8 cellular contexts compared by ENCODE assay signal in genomic region chr1:42680921-42681683, GRCh38. TPM values are rescaled to one million over a fixed set of nuclear protein-coding genes. Genes with fewer than 3 reads are reported as not detected.
DNase-seq lines count a peak whose midpoint lies in the region; ATAC-seq, FAIRE-seq and TF ChIP-seq lines count a peak whose summit lies in the region.

No MANE protein-coding gene starts in this region.

- H3K36me3 ChIP-seq in SJSA1, result peaks cover 33% of the 10 kb centered on the region
- H3K36me3 ChIP-seq in upper lobe of right lung, result peaks cover 10% of the 10 kb centered on the region

- H3K4me3 Mint-ChIP-seq in memory B cell, result peak overlapping the region; percentile 93

- H3K27ac Mint-ChIP-seq in memory B cell, result peak overlapping the region; percentile 96

- H3K4me3 ChIP-seq in SJSA1, result peak overlapping the region; percentile 94
- peak overlapping the region; percentile 79 for H3K4me3 ChIP-seq in upper lobe of right lung

- no peaks in the 10 kb centered on the region for H3K27me3 Mint-ChIP-seq in memory B cell

- H3K27ac ChIP-seq in SJSA1, result peak overlapping the region; percentile 72; the same call in 1 of the 2 replicates
- H3K27ac ChIP-seq in cingulate gyrus (ENCODE audit: low read depth, low read length), result peak overlapping the region; percentile 74
- peak overlapping the region; percentile 94 for H3K27ac ChIP-seq in upper lobe of right lung

- TF ChIP-seq CTCF in upper lobe of right lung (IDR thresholded peaks at IDR 0.05), result peak; percentile 7

- H3K9me3 Mint-ChIP-seq in memory B cell, result no peaks in the 10 kb centered on the region

- H3K4me1 ChIP-seq in SJSA1 (replicated peaks), result peaks cover 24% of the 10 kb centered on the region
- H3K4me1 ChIP-seq in upper lobe of right lung, result peaks cover 39% of the 10 kb centered on the region

- intact Hi-C loops in upper lobe of right lung (cut with DNase I), result no loop called here

- peak; percentile 66 for FAIRE-seq in GM19239 (lab: Jason Lieb, UNC)

- H3K27me3 ChIP-seq in SJSA1 (replicated peaks), result no peaks in the 10 kb centered on the region
- H3K27me3 ChIP-seq in upper lobe of right lung, result no peaks in the 10 kb centered on the region

- H3K9me3 ChIP-seq in SJSA1 (replicated peaks) (no peaks in the 10 kb centered on the region), upper lobe of right lung (no peaks in the 10 kb centered on the region)

- DNase-seq in AG08396 (ENCODE audit: low spot score) (peak; percentile 17), GM19239 (ENCODE audit: insufficient read length, low spot score) (no peak), SJSA1 (ENCODE audit: low read depth in 1 of 2, low spot score in 2 of 2) (no peak), memory B cell (ENCODE audit: low spot score in 2 of 2) (no peak), upper lobe of right lung (no peak), occipital lobe (lab: John Stamatoyannopoulos, UW) (no peak)

- ATAC-seq in memory B cell (ENCODE audit: low read depth) (no peak), upper lobe of right lung (no peak), HG02610 (IDR thresholded peaks at IDR 0.05; ENCODE audit: unreplicated experiment) (no peak)

- H3K4me1 Mint-ChIP-seq in memory B cell, result peaks cover 37% of the 10 kb centered on the region

- H3K36me3 Mint-ChIP-seq in memory B cell, result peaks cover 13% of the 10 kb centered on the region

RNA-seq across cellular contexts. Expression of gene YBX1, which starts 1.1 kb away (rescaled TPM):
- total RNA-seq in SJSA1 (2014; rRNA removed; shearing (Covaris generic)), result 838 and 1,346 TPM in 2 replicates
- 478 TPM for total RNA-seq in upper lobe of right lung
- 1,163 TPM for total RNA-seq in occipital lobe

RNA-seq across cellular contexts. Expression of gene PPIH, which starts 22.9 kb away (rescaled TPM):
- 68.4 and 110 TPM in 2 replicates for total RNA-seq in SJSA1 (2014; rRNA removed; shearing (Covaris generic))
- total RNA-seq in upper lobe of right lung (20.0 TPM), occipital lobe (16.4 TPM)

RNA-seq across cellular contexts. Expression of gene CLDN19, which starts 58.9 kb away (rescaled TPM):
- not detected in 2 replicates for total RNA-seq in SJSA1 (2014; rRNA removed; shearing (Covaris generic))
- not detected for total RNA-seq in upper lobe of right lung
- not detected for total RNA-seq in occipital lobe
